8 cellular contexts compared by ENCODE assay signal in the genomic region with DNA sequence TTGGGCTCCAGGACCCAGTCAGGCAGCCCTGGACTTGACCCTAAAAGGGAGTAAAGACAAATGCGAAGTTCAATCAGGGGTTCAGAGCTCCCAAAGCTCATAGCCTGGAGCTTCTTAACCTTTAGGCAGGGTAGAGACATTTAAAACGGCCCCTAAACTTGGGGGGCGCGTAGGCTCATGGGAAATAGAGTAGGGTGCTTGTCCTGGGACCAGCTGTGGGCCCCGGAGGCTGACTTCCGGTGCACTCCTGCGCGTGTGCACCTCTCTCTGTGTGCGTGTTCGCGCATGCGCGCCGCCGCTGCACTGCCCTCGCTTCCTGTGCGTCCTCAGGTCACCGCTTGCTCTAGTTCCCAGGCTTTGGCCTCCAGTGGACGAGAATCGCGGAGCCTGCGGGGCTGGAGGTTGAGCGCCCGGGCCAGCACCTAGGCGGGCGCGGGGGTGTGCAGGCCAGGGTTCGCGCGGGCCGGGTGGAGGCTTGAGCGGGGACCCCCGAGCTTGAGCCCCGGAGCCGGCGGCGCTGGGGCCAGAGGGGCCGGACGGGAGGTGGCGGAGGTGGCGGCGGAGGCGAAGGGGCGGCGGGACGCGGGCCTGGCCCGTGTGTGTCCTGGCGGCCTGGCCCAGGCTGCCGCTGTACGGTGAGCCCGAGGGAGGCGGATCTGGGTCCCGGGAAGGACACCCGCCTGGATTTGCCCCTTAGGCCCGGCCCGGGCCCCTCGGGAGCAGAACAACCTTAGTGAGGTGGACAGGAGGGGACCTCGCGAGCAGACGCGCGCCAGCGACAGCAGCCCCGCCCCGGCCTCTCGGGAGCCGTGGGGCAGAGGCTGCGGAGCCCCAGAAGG. TPM values are rescaled to one million over a fixed set of nuclear protein-coding genes. Genes with fewer than 3 reads are reported as not detected.
DNase-seq lines count a peak whose midpoint lies in the region; ATAC-seq and TF ChIP-seq lines count a peak whose summit lies in the region.

Gene RBAK (plus strand): TSS at position 303 of the 839 bp plus-strand sequence. CDS start 2,217 bp downstream, outside the sequence.

- DNase-seq in AG09309 (ENCODE audit: low read depth) (peak; percentile 84), NCI-H345 (lab: John Stamatoyannopoulos, UW) (peak; percentile 93), activated B cell treated with CpG ODN at 0.5 μM for 24 hours (peak; percentile 83), caudate nucleus (lab: John Stamatoyannopoulos, UW) (peak; percentile 39 to 97 (median 88)), inferior parietal cortex (ENCODE audit: extremely low spot score) (peak; percentile 93), spleen (peak; percentile 98)

- intact Hi-C loops in activated B cell treated with CpG ODN at 0.5 μM for 24 hours (cut with micrococcal nuclease): loop anchor here (1.0 to 2.0 kb wide), 3 partner anchors 72 to 405 kb away; partner anchors contain the start of gene AP5Z1
- intact Hi-C loops in spleen (cut with DNase I; ENCODE audit: low total_unique reads): no loop called here

- peak within 1 kb of the TSS; percentile 92 for H3K4me3 Mint-ChIP-seq in activated B cell treated with CpG ODN at 0.5 μM for 24 hours

- H3K27ac Mint-ChIP-seq in activated B cell treated with CpG ODN at 0.5 μM for 24 hours: peak within 1 kb of the TSS; percentile 79

- H3K4me1 Mint-ChIP-seq in activated B cell treated with CpG ODN at 0.5 μM for 24 hours: peaks cover 21% of the 10 kb centered on the region

- H3K27me3 ChIP-seq in spleen (replicated peaks in 1 of 7): no peaks in the 10 kb centered on the region

- peaks cover 3% of the 10 kb centered on the region for H3K9me3 Mint-ChIP-seq in activated B cell treated with CpG ODN at 0.5 μM for 24 hours

- POLR2A ChIA-PET in activated B cell treated with CpG ODN at 0.5 μM for 24 hours (lab: Charles Lee): interaction anchor here (0.5 to 1.1 kb wide), 8 partner anchors 15 to 1344 kb away, joined by 3 to 12 read pairs (median 4); partner anchors contain the start of gene AP5Z1

- in situ Hi-C loops in GM18951 (cut with MboI; ENCODE audit: low sequenced_read_pairs, unreplicated experiment): loop anchor here (10.0 kb wide), 1 partner anchor 1689 kb away; no protein-coding TSS in a partner anchor

- H3K4me3 ChIP-seq in AG09309 (ENCODE audit: control insufficient read depth, low read depth, low read length): peak within 1 kb of the TSS; percentile 90
- peak within 1 kb of the TSS; percentile 64 to 96 (median 80) for H3K4me3 ChIP-seq in spleen

- CTCF ChIA-PET in activated B cell treated with CpG ODN at 0.5 μM for 24 hours (lab: Charles Lee): interaction anchor here (1.4 kb wide), 1 partner anchor 72 kb away, joined by 6 read pairs; no protein-coding TSS in a partner anchor

- H3K9me3 ChIP-seq in spleen: peaks cover 0 to 10% (median 8%) of the 10 kb centered on the region in 8 donors

- H3K27ac ChIP-seq in caudate nucleus (ENCODE audit: low read depth, low read length) (no peak within 1 kb of the TSS), spleen (peak within 1 kb of the TSS; percentile 84 to 93 (median 90))

- H3K36me3 Mint-ChIP-seq in activated B cell treated with CpG ODN at 0.5 μM for 24 hours (ENCODE audit: low read depth): peaks cover 33% of the 10 kb centered on the region

- 0 to 1% (median 1%) methylated on average over 33 to 69 of the region's 69 CpGs for WGBS in spleen, 5 donors

- H3K4me1 ChIP-seq in spleen: peaks cover 0 to 33% (median 7%) of the 10 kb centered on the region in 6 donors

- no peak for TF ChIP-seq CTCF in AG09309 (IDR thresholded peaks at IDR 0.05; ENCODE audit: control insufficient read depth, insufficient read depth, low read depth, low read length, missing control alignments)
- no peak for TF ChIP-seq CTCF in activated B cell treated with CpG ODN at 0.5 μM for 24 hours (IDR thresholded peaks at IDR 0.05)
- no peak for TF ChIP-seq CTCF in spleen (IDR thresholded peaks at IDR 0.05 in 8 of 11, conservative IDR thresholded peaks at IDR 0.05 in 3 of 11)

- H3K27me3 Mint-ChIP-seq in activated B cell treated with CpG ODN at 0.5 μM for 24 hours: no peaks in the 10 kb centered on the region

- peaks cover 0 to 28% (median 21%) of the 10 kb centered on the region in 6 donors for H3K36me3 ChIP-seq in spleen

- ATAC-seq in HG03175 (IDR thresholded peaks at IDR 0.05; ENCODE audit: unreplicated experiment) (peak; percentile 100), activated B cell treated with CpG ODN at 0.5 μM for 24 hours (ENCODE audit: low read depth) (peak; percentile 99)

- peak; percentile 92 for TF ChIP-seq POLR2A in GM18951 (IDR thresholded peaks at IDR 0.05; ENCODE audit: extremely low read depth, insufficient read depth, insufficient read length)
- no peak for TF ChIP-seq POLR2A in spleen (IDR thresholded peaks at IDR 0.05)

RNA-seq across cellular contexts. Expression of gene RBAK, which starts in this region (rescaled TPM):
- 16.3 and 20.2 TPM in 2 replicates for total RNA-seq in activated B cell treated with CpG ODN at 0.5 μM for 24 hours
- 10 to 100 TPM; 11.8 to 17.1 (median 13.3) TPM for total RNA-seq in spleen
- 1 to 10 TPM; 3.3 to 3.7 (median 3.6) TPM for polyA plus RNA-seq in spleen
